ENCODE assay signal across 29 cellular contexts in genomic region chr7:738723-739454, GRCh38. TPM values are rescaled to one million over a fixed set of nuclear protein-coding genes. Genes with fewer than 3 reads are reported as not detected.
DNase-seq lines count a peak whose midpoint lies in the region; ATAC-seq and TF ChIP-seq lines count a peak whose summit lies in the region.
"Had no signal": no experiment of that assay in that cellular context is flagged by ENCODE, and none has a peak within 500 bp of the region (broad histone marks: within the 10 kb centered on the region; RNA-seq: fewer than 3 reads in every experiment).

No MANE protein-coding gene starts in this region.

- DNase-seq in G401 (ENCODE audit: low spot score) (peak; percentile 90), cerebellar cortex (ENCODE audit: low spot score) (peak; percentile 86), left ventricle myocardium superior (peak; percentile 64), psoas muscle (no peak), GM20000 (ENCODE audit: low spot score) (no peak), DMS153 treated with DMSO at 0.1 percent for 48 hours (lab: John Stamatoyannopoulos, UW; ENCODE audit: unreplicated experiment) (no peak), germinal center (ENCODE audit: low spot score) (no peak)
- DNase-seq: activated B cell treated with CpG ODN at 0.5 μM for 24 hours; activated CD4-positive, alpha-beta T cell treated with anti-CD3 and anti-CD28 coated beads, Interleukin-2, amount 50 U/mL, for 1 hour; activated T-cell treated with anti-CD3 and anti-CD28 coated beads, Interleukin-2, amount 50 U/mL, for 1 hour; CD8-positive, alpha-beta T cell; dermis blood vessel endothelial cell; endodermal cell; H9; KG1; MM.1S; natural killer cell; NCI-H2029; NCI-H226; NCI-H69; nucleus accumbens; SJCRH30; testis; uterus had no signal

- peaks cover 8% of the 10 kb centered on the region for H3K9me3 ChIP-seq in psoas muscle
- H3K9me3 ChIP-seq: prostate gland, testis, uterus had no signal

- peaks cover 17% of the 10 kb centered on the region for H3K4me1 ChIP-seq in psoas muscle
- H3K4me1 ChIP-seq: prostate gland, SJCRH30, testis, uterus had no signal

- in situ Hi-C loops in G401 (cut with HindIII; ENCODE audit: low sequenced_read_pairs): no loop called here

- intact Hi-C loops in left ventricle myocardium superior (cut with micrococcal nuclease) (no loop called here), psoas muscle (cut with DNase I) (no loop called here)

- no peak overlapping the region for H3K4me3 ChIP-seq in psoas muscle
- H3K4me3 ChIP-seq: mucosa of descending colon, prostate gland, SJCRH30, skin epidermis, testis, uterus had no signal

- TF ChIP-seq CTCF in psoas muscle (IDR thresholded peaks at IDR 0.05): no peak
- no peak for TF ChIP-seq CTCF in GM20000 (IDR thresholded peaks at IDR 0.05; ENCODE audit: extremely low read depth, missing control alignments)

- 71 to 76% (median 72%) methylated on average over 20 to 24 of the region's 24 CpGs for WGBS in psoas muscle, 3 donors

- H3K27ac ChIP-seq in psoas muscle: peak overlapping the region; percentile 41
- H3K27ac ChIP-seq: prostate gland, SJCRH30, skin epidermis, testis, uterus had no signal

- peak; percentile 93 for ATAC-seq in left ventricle myocardium superior
- ATAC-seq in psoas muscle: peak; percentile 52 to 83 (median 78)
- no peak for ATAC-seq in HG03095 (IDR thresholded peaks at IDR 0.05; ENCODE audit: unreplicated experiment)
- ATAC-seq: CD8-positive, alpha-beta T cell; mucosa of descending colon; natural killer cell; Panc1 had no signal

- peaks cover 0 to 23% of the 10 kb centered on the region in 2 donors for H3K36me3 ChIP-seq in psoas muscle (ENCODE audit: insufficient read depth in 1 of 2, low read depth in 1 of 2)
- H3K36me3 ChIP-seq: uterus had no signal

- H3K27me3 ChIP-seq in psoas muscle (ENCODE audit: insufficient read depth in 3 of 3, low read length in 2 of 3): no peaks in the 10 kb centered on the region
- H3K27me3 ChIP-seq: SJCRH30, testis, uterus had no signal

RNA-seq across cellular contexts. Expression of gene PRKAR1B, which starts 11.8 kb away (rescaled TPM):
- 73.7 and 83.1 TPM in 2 replicates for total RNA-seq in G401 (2014; rRNA removed; shearing (Covaris generic))
- total RNA-seq in left ventricle myocardium superior (16.5 TPM), psoas muscle (1 to 10 TPM; 1.4 to 4.6 (median 3.4) TPM)
- 1 to 10 TPM; 1.5 to 1.9 (median 1.5) TPM for polyA plus RNA-seq in psoas muscle

RNA-seq across cellular contexts. Expression of gene DNAAF5, which starts 12.4 kb away (rescaled TPM):
- 54.0 and 63.5 TPM in 2 replicates for total RNA-seq in G401 (2014; rRNA removed; shearing (Covaris generic))
- 22.8 TPM for total RNA-seq in left ventricle myocardium superior
- total RNA-seq in psoas muscle: 10 to 100 TPM; 17.8 to 26.7 (median 21.9) TPM
- polyA plus RNA-seq in psoas muscle: 10 to 100 TPM in 2 of 3 donors, 1 to 10 TPM in 1; 9.3 to 17.6 (median 14.1) TPM

Comparison
In these comparisons a context has a peak if more than half of its experiments do, and no peak if none do; other contexts are left out.
1. DNase-seq: peak in G401 (single experiment), cerebellar cortex (single experiment) and left ventricle myocardium superior (single experiment); none in psoas muscle (0 of 2), GM20000 (single experiment), DMS153 treated with DMSO at 0.1 percent for 48 hours (single experiment) and germinal center (single experiment).